In genomic region chr19:15555759-15556633, GRCh38 we compare ENCODE assay signal across 8 cellular contexts. TPM values are rescaled to one million over a fixed set of nuclear protein-coding genes. Genes with fewer than 3 reads are reported as not detected.
A peak's percentile ranks its signal among the peaks of the same experiment; 100 is the strongest.
DNase-seq lines count a peak whose midpoint lies in the region; ATAC-seq, FAIRE-seq and TF ChIP-seq lines count a peak whose summit lies in the region.

No MANE protein-coding gene starts in this region.

- CTCF ChIA-PET in WTC11 (lab: Charles Lee), result interaction anchor here (0.6 to 2.9 kb wide), 48 partner anchors 9 to 464 kb away, joined by 3 to 128 read pairs (median 4); partner anchors contain the start of genes AKAP8, AKAP8L, EPHX3 and PGLYRP2

- POLR2A ChIA-PET in WTC11 (lab: Charles Lee), result interaction anchor here (1.0 to 3.1 kb wide), 3 partner anchors 123 to 177 kb away, joined by 3 to 10 read pairs (median 9); partner anchors contain the start of gene AKAP8L

- DNase-seq in GM18507 (ENCODE audit: extremely low spot score, insufficient read length, low read depth), result peak; percentile 73
- DNase-seq in NCI-H345 treated with DMSO at 0.1 percent for 48 hours (lab: John Stamatoyannopoulos, UW; ENCODE audit: unreplicated experiment), result peak; percentile 47
- peak; percentile 99 for DNase-seq in WTC11 (ENCODE audit: low spot score)
- DNase-seq in bronchial epithelial cell (ENCODE audit: low read depth), result peak; percentile 75
- peak; percentile 88 for DNase-seq in inferior parietal cortex (ENCODE audit: extremely low spot score)
- DNase-seq in stimulated activated CD4-positive, alpha-beta T cell treated with anti-CD3 and anti-CD28 coated beads, Interleukin-12 subunit alpha, Interleukin-12 subunit beta, amount 100 ng/mL, for 24 hours (ENCODE audit: low read depth in 2 of 2), result peak; percentile 97 to 99

- no peak overlapping the region for H3K4me3 ChIP-seq in bronchial epithelial cell (ENCODE audit: low read depth, low read length)

- H3K4me3 Mint-ChIP-seq in WTC11, result peak overlapping the region; percentile 61

- no peaks in the 10 kb centered on the region for H3K36me3 Mint-ChIP-seq in WTC11

- no peaks in the 10 kb centered on the region for H3K36me3 ChIP-seq in bronchial epithelial cell (ENCODE audit: control insufficient read depth, insufficient read depth, low read length)

- peak; percentile 73 for ATAC-seq in HG03159 (IDR thresholded peaks at IDR 0.05; ENCODE audit: unreplicated experiment)
- ATAC-seq in WTC11, result peak; percentile 89

- H3K9me3 Mint-ChIP-seq in WTC11, result no peaks in the 10 kb centered on the region

- peak; percentile 88 for TF ChIP-seq CTCF in 22Rv1 (IDR thresholded peaks at IDR 0.05)
- peak; percentile 83 for TF ChIP-seq CTCF in WTC11 (IDR thresholded peaks at IDR 0.05)
- peak; percentile 83 for TF ChIP-seq CTCF in bronchial epithelial cell (IDR thresholded peaks at IDR 0.05; ENCODE audit: insufficient read depth, low read length, severe bottlenecking)

- peaks cover 6% of the 10 kb centered on the region for H3K4me1 Mint-ChIP-seq in WTC11

- FAIRE-seq in GM18507 (lab: Jason Lieb, UNC), result peak; percentile 89
- FAIRE-seq in bronchial epithelial cell (lab: Jason Lieb, UNC), result no peak

- no peak overlapping the region for H3K27ac ChIP-seq in 22Rv1

- no peaks in the 10 kb centered on the region for H3K27me3 ChIP-seq in bronchial epithelial cell (ENCODE audit: control insufficient read depth, insufficient read depth, low read length)

- peak overlapping the region; percentile 79 for H3K27ac Mint-ChIP-seq in WTC11

- H3K27me3 Mint-ChIP-seq in WTC11 (ENCODE audit: low read depth), result peaks cover 41% of the 10 kb centered on the region

TF ChIP-seq in WTC11, 78 proteins besides CTCF, POLR2A, EP300 and RAD21 (continues in another document):
- TF ChIP-seq ZNF219 (CRISPR knock-in tag; IDR thresholded peaks at IDR 0.05; ENCODE audit: borderline replicate concordance) (no peak), ZMAT4 (CRISPR knock-in tag; IDR thresholded peaks at IDR 0.05) (no peak), JAZF1 (CRISPR knock-in tag; IDR thresholded peaks at IDR 0.05) (no peak), ZNF317 (CRISPR knock-in tag; IDR thresholded peaks at IDR 0.05; ENCODE audit: borderline replicate concordance, low read depth) (no peak), AFF4 (CRISPR knock-in tag; IDR thresholded peaks at IDR 0.05; ENCODE audit: borderline replicate concordance) (no peak), E2F4 (CRISPR knock-in tag; IDR thresholded peaks at IDR 0.05; ENCODE audit: borderline replicate concordance, low read depth) (no peak), NR2C2 (CRISPR knock-in tag; IDR thresholded peaks at IDR 0.05) (no peak), ZNF232 (CRISPR knock-in tag; IDR thresholded peaks at IDR 0.05) (no peak), TEAD4 (CRISPR knock-in tag; IDR thresholded peaks at IDR 0.05) (no peak), CREB1 (CRISPR knock-in tag; IDR thresholded peaks at IDR 0.05) (no peak), GRHL2 (CRISPR knock-in tag; IDR thresholded peaks at IDR 0.05; ENCODE audit: insufficient replicate concordance, severe bottlenecking) (no peak), ZNF396 (CRISPR knock-in tag; IDR thresholded peaks at IDR 0.05; ENCODE audit: borderline replicate concordance) (no peak), ZSCAN18 (CRISPR knock-in tag; IDR thresholded peaks at IDR 0.05) (no peak), TCF7 (CRISPR knock-in tag; IDR thresholded peaks at IDR 0.05; ENCODE audit: low read depth) (no peak), STAT6 (CRISPR knock-in tag; conservative IDR thresholded peaks at IDR 0.05; ENCODE audit: low read depth) (no peak), SMAD4 (CRISPR knock-in tag; IDR thresholded peaks at IDR 0.05) (no peak), JUN (CRISPR knock-in tag; IDR thresholded peaks at IDR 0.05) (no peak), NR1H2 (CRISPR knock-in tag; IDR thresholded peaks at IDR 0.05) (no peak), USF1 (CRISPR knock-in tag; IDR thresholded peaks at IDR 0.05) (peak; percentile 91), FOXK1 (CRISPR knock-in tag; IDR thresholded peaks at IDR 0.05) (peak; percentile 55; the same call in 1 of the 2 replicates)

RNA-seq across cellular contexts. Expression of gene CYP4F22, which starts 47.7 kb away (rescaled TPM):
- total RNA-seq in WTC11 (2021) (1.2 to 1.7 TPM (median 1.5 TPM) in 3 replicates), bronchial epithelial cell (0.13 TPM in 1 of 2 replicates, not detected in the other)

RNA-seq across cellular contexts. Expression of gene CYP4F8, which starts 59.0 kb away (rescaled TPM):
- not detected in 3 replicates for total RNA-seq in WTC11 (2021)
- not detected in 2 replicates for total RNA-seq in bronchial epithelial cell

Comparison
In these comparisons a context has a peak if more than half of its experiments do, and no peak if none do; other contexts are left out.
1. DNase-seq: peak in every context shown above with its lines; median percentile 99 in WTC11; 98 in stimulated activated CD4-positive, alpha-beta T cell treated with anti-CD3 and anti-CD28 coated beads, Interleukin-12 subunit alpha, Interleukin-12 subunit beta, amount 100 ng/mL, for 24 hours; 88 in inferior parietal cortex; 75 in bronchial epithelial cell; 73 in GM18507; 47 in NCI-H345 treated with DMSO at 0.1 percent for 48 hours.